In genomic region chr9:72292184-72292787, GRCh38 we compare ENCODE assay signal across 8 cellular contexts.
A peak's percentile ranks its signal among the peaks of the same experiment; 100 is the strongest.
DNase-seq lines count a peak whose midpoint lies in the region; ATAC-seq and TF ChIP-seq lines count a peak whose summit lies in the region.

No MANE protein-coding gene starts in this region.

- POLR2A ChIA-PET in activated CD4-positive, alpha-beta T cell treated with anti-CD3 and anti-CD28 coated beads for 36 hours (lab: Charles Lee): no interaction called here

- no peak overlapping the region for H3K4me3 Mint-ChIP-seq in activated CD4-positive, alpha-beta T cell treated with anti-CD3 and anti-CD28 coated beads for 36 hours

- H3K4me3 ChIP-seq in GM06990 (replicated peaks; ENCODE audit: low read depth, low read length): no peak overlapping the region
- H3K4me3 ChIP-seq in adipocyte (ENCODE audit: low read length): peak overlapping the region; percentile 45
- H3K4me3 ChIP-seq in right atrium auricular region: no peak overlapping the region
- H3K4me3 ChIP-seq in thoracic aorta: peak overlapping the region; percentile 3

- H3K4me1 ChIP-seq in adipocyte (ENCODE audit: control insufficient read depth, insufficient read depth, low read length): peaks cover 15% of the 10 kb centered on the region
- H3K4me1 ChIP-seq in right atrium auricular region: no peaks in the 10 kb centered on the region
- no peaks in the 10 kb centered on the region for H3K4me1 ChIP-seq in thoracic aorta (ENCODE audit: control insufficient read depth in 1 of 2, low read depth in 2 of 2)

- no peaks in the 10 kb centered on the region for H3K27me3 ChIP-seq in GM06990 (replicated peaks; ENCODE audit: control insufficient read depth, insufficient read depth, low read length)
- H3K27me3 ChIP-seq in adipocyte (replicated peaks; ENCODE audit: control insufficient read depth, insufficient read depth, low read length): no peaks in the 10 kb centered on the region
- no peaks in the 10 kb centered on the region for H3K27me3 ChIP-seq in right atrium auricular region
- no peaks in the 10 kb centered on the region for H3K27me3 ChIP-seq in thoracic aorta (replicated peaks; ENCODE audit: insufficient read depth)

- H3K27ac ChIP-seq in right atrium auricular region (peak overlapping the region in 1 of 2 donors; percentile 4), thoracic aorta (no peak overlapping the region)

- peaks cover 3% of the 10 kb centered on the region for H3K4me1 Mint-ChIP-seq in activated CD4-positive, alpha-beta T cell treated with anti-CD3 and anti-CD28 coated beads for 36 hours

- H3K36me3 ChIP-seq in GM06990 (ENCODE audit: control insufficient read depth, insufficient read depth, low read length): no peaks in the 10 kb centered on the region
- no peaks in the 10 kb centered on the region for H3K36me3 ChIP-seq in adipocyte (ENCODE audit: control insufficient read depth, insufficient read depth, low read length, severe bottlenecking)
- no peaks in the 10 kb centered on the region for H3K36me3 ChIP-seq in right atrium auricular region
- no peaks in the 10 kb centered on the region for H3K36me3 ChIP-seq in thoracic aorta

- CTCF ChIA-PET in activated CD4-positive, alpha-beta T cell treated with anti-CD3 and anti-CD28 coated beads for 36 hours (lab: Charles Lee): interaction anchor here (0.8 to 4.3 kb wide), 5 partner anchors 11 to 377 kb away, joined by 3 to 30 read pairs (median 3); no protein-coding TSS in a partner anchor

- H3K9me3 ChIP-seq in adipocyte (ENCODE audit: control insufficient read depth, low read length) (no peaks in the 10 kb centered on the region), right atrium auricular region (no peaks in the 10 kb centered on the region), thoracic aorta (no peaks in the 10 kb centered on the region)

- DNase-seq in GM06990 (ENCODE audit: extremely low read depth, insufficient read length) (no peak), KG1 (lab: John Stamatoyannopoulos, UW) (peak; percentile 8), adipocyte (ENCODE audit: low read depth) (peak; percentile 86), right atrium auricular region (ENCODE audit: low spot score) (no peak), thoracic aorta (ENCODE audit: low spot score) (no peak)
- no peak for DNase-seq in stimulated activated CD4-positive, alpha-beta T cell treated with anti-CD3 and anti-CD28 coated beads, Interleukin-1b, Interleukin-23, amount 100 ng/mL, for 48 hours
- DNase-seq in activated CD4-positive, alpha-beta T cell treated with anti-CD3 and anti-CD28 coated beads for 36 hours: no peak

- ATAC-seq in thoracic aorta (ENCODE audit: insufficient number of reproducible peaks, low FRiP score, low read depth): no peak
- ATAC-seq in HG02852 (IDR thresholded peaks at IDR 0.05; ENCODE audit: unreplicated experiment): no peak
- no peak for ATAC-seq in activated CD4-positive, alpha-beta T cell treated with anti-CD3 and anti-CD28 coated beads for 36 hours

- H3K9ac ChIP-seq in adipocyte (ENCODE audit: low read length): peak overlapping the region; percentile 34

- intact Hi-C loops in activated CD4-positive, alpha-beta T cell treated with anti-CD3 and anti-CD28 coated beads for 36 hours (cut with DNase I, micrococcal nuclease): loop anchor here (1.0 kb wide), 1 partner anchor 300 kb away; no protein-coding TSS in a partner anchor

- H3K36me3 Mint-ChIP-seq in activated CD4-positive, alpha-beta T cell treated with anti-CD3 and anti-CD28 coated beads for 36 hours (ENCODE audit: low read depth): no peaks in the 10 kb centered on the region

- H3K27ac Mint-ChIP-seq in activated CD4-positive, alpha-beta T cell treated with anti-CD3 and anti-CD28 coated beads for 36 hours: no peak overlapping the region

- H3K27me3 Mint-ChIP-seq in activated CD4-positive, alpha-beta T cell treated with anti-CD3 and anti-CD28 coated beads for 36 hours: peaks cover 3% of the 10 kb centered on the region

- TF ChIP-seq CTCF in GM06990 (IDR thresholded peaks at IDR 0.05; ENCODE audit: insufficient read depth, low read length, poor library complexity, severe bottlenecking) (peak; percentile 38), right atrium auricular region (IDR thresholded peaks at IDR 0.05) (peak; percentile 54 to 73), thoracic aorta (IDR thresholded peaks at IDR 0.05) (peak; percentile 66)

- no peaks in the 10 kb centered on the region for H3K9me3 Mint-ChIP-seq in activated CD4-positive, alpha-beta T cell treated with anti-CD3 and anti-CD28 coated beads for 36 hours (ENCODE audit: low read depth)

Comparison
In these comparisons a context has a peak if more than half of its experiments do, and no peak if none do; other contexts are left out.
1. DNase-seq: peak in KG1 (single experiment) and adipocyte (single experiment); none in GM06990 (single experiment), right atrium auricular region (single experiment), thoracic aorta (single experiment), stimulated activated CD4-positive, alpha-beta T cell treated with anti-CD3 and anti-CD28 coated beads, Interleukin-1b, Interleukin-23, amount 100 ng/mL, for 48 hours (single experiment) and activated CD4-positive, alpha-beta T cell treated with anti-CD3 and anti-CD28 coated beads for 36 hours (single experiment).
2. H3K4me3 ChIP-seq: peak in adipocyte (single experiment) and thoracic aorta (single experiment); none in GM06990 (single experiment) and right atrium auricular region (0 of 2).
3. Peak in every context shown above with its lines, with median percentiles within 50 percentile points of each other: CTCF ChIP-seq.